In the genomic region with DNA sequence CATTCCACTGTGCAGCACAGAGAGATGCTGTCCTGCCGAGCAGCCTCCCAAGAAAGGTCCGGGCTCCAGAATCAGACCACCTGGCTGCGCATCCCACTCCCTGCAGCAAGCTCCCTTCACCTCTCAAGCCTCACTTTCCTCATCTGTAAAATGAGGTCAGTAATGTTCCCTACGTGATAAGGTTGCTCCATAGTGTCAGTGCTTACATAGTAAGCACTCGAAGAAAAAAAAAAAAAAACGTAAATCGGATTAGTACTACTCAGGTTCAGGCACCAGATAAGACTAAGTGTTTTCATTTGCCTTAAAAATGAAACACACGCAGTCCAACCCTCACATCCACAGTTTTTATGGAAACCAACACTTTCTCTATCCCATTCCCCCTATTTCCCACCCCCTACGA, we compare ENCODE assay signal across 32 cellular contexts.
"Had no signal": no experiment of that assay in that cellular context is flagged by ENCODE, and none has a peak within 500 bp of the region (broad histone marks: within the 10 kb centered on the region; RNA-seq: fewer than 3 reads in every experiment).

No MANE protein-coding gene starts in this region.

- H3K4me3 ChIP-seq: ascending aorta, cardiac muscle cell, Peyer's patch had no signal

- H3K27ac Mint-ChIP-seq: activated B cell treated with CpG ODN at 0.5 μM for 24 hours; activated CD4-positive, alpha-beta memory T cell treated with anti-CD3 and anti-CD28 coated beads, Interleukin-2, amount 10 ng/mL, durations not matched to agents 7 days and 5 days; activated CD8-positive, alpha-beta memory T cell treated with anti-CD3 and anti-CD28 coated beads, Interleukin-2, amount 10 ng/mL, durations not matched to agents 7 days and 5 days; activated naive CD4-positive, alpha-beta T cell treated with anti-CD3 and anti-CD28 coated beads, Interleukin-2, amount 50 U/mL, for 24 hours; activated naive CD8-positive, alpha-beta T cell treated with anti-CD3 and anti-CD28 coated beads, Interleukin-2, amount 10 ng/mL, durations not matched to agents 7 days and 5 days; activated T-cell treated with anti-CD3 and anti-CD28 coated beads, Interleukin-2, amount 50 U/mL, for 24 hours; activated T-helper 2 cell treated with anti-CD3 and anti-CD28 coated beads, Interferon-gamma antibody, Interleukin-2, Interleukin-4, amounts not matched to agents 10 μg/mL and 5 μg/mL and 100 μg/mL, durations not matched to agents 14 hours and 24 hours and 36 hours; T-cell; T-helper 17 cell had no signal

- H3K9me3 Mint-ChIP-seq: activated CD4-positive, alpha-beta memory T cell treated with anti-CD3 and anti-CD28 coated beads, Interleukin-2, amount 10 ng/mL, durations not matched to agents 7 days and 5 days; activated naive CD4-positive, alpha-beta T cell treated with anti-CD3 and anti-CD28 coated beads, Interleukin-2, amount 50 U/mL, for 24 hours; activated naive CD8-positive, alpha-beta T cell treated with anti-CD3 and anti-CD28 coated beads, Interleukin-2, amount 10 ng/mL, durations not matched to agents 7 days and 5 days; activated T-cell treated with anti-CD3 and anti-CD28 coated beads, Interleukin-2, amount 50 U/mL, for 24 hours; activated T-helper 2 cell treated with anti-CD3 and anti-CD28 coated beads, Interferon-gamma antibody, Interleukin-2, Interleukin-4, amounts not matched to agents 10 μg/mL and 5 μg/mL and 100 μg/mL, durations not matched to agents 14 hours and 24 hours and 36 hours; central memory CD8-positive, alpha-beta T cell had no signal

- H3K36me3 Mint-ChIP-seq: activated CD8-positive, alpha-beta memory T cell treated with anti-CD3 and anti-CD28 coated beads, Interleukin-2, amount 10 ng/mL, durations not matched to agents 7 days and 5 days; activated naive CD4-positive, alpha-beta T cell treated with anti-CD3 and anti-CD28 coated beads, Interleukin-2, amount 50 U/mL, for 24 hours; activated naive CD8-positive, alpha-beta T cell treated with anti-CD3 and anti-CD28 coated beads, Interleukin-2, amount 10 ng/mL, durations not matched to agents 7 days and 5 days; T-cell had no signal

- H3K4me3 Mint-ChIP-seq: activated B cell treated with CpG ODN at 0.5 μM for 24 hours; activated CD4-positive, alpha-beta memory T cell treated with anti-CD3 and anti-CD28 coated beads, Interleukin-2, amount 10 ng/mL, durations not matched to agents 7 days and 5 days; activated CD8-positive, alpha-beta memory T cell treated with anti-CD3 and anti-CD28 coated beads, Interleukin-2, amount 10 ng/mL, durations not matched to agents 7 days and 5 days; activated naive CD4-positive, alpha-beta T cell treated with anti-CD3 and anti-CD28 coated beads, Interleukin-2, amount 50 U/mL, for 24 hours; activated naive CD8-positive, alpha-beta T cell treated with anti-CD3 and anti-CD28 coated beads, Interleukin-2, amount 10 ng/mL, durations not matched to agents 7 days and 5 days; activated T-cell treated with anti-CD3 and anti-CD28 coated beads, Interleukin-2, amount 50 U/mL, for 24 hours; central memory CD8-positive, alpha-beta T cell; T-cell; T-helper 17 cell had no signal

- DNase-seq: activated B cell treated with CpG ODN at 0.5 μM for 24 hours; activated CD4-positive, alpha-beta memory T cell treated with anti-CD3 and anti-CD28 coated beads, Interleukin-2, amount 10 ng/mL, durations not matched to agents 7 days and 5 days; activated CD4-positive, alpha-beta T cell treated with anti-CD3 and anti-CD28 coated beads for 4 hours; activated CD4-positive, alpha-beta T cell treated with anti-CD3 and anti-CD28 coated beads, Interleukin-2, amount 50 U/mL, for 1 hour; activated CD4-positive, CD25-positive, alpha-beta regulatory T cell treated with anti-CD3 and anti-CD28 coated beads, Interleukin-2, amount 50 U/mL, for 72 hours; activated CD8-positive, alpha-beta memory T cell treated with anti-CD3 and anti-CD28 coated beads for 24 hours; activated CD8-positive, alpha-beta memory T cell treated with anti-CD3 and anti-CD28 coated beads, Interleukin-2, amount 10 ng/mL, durations not matched to agents 7 days and 5 days; activated gamma-delta T cell; activated naive CD4-positive, alpha-beta T cell treated with Interleukin-2 at 50 U/mL for 16 hours; activated naive CD8-positive, alpha-beta T cell treated with anti-CD3 and anti-CD28 coated beads, Interleukin-2, amount 10 ng/mL, durations not matched to agents 7 days and 5 days; activated T-cell treated with anti-CD3 and anti-CD28 coated beads, Interleukin-2, amount 50 U/mL, for 24 hours; amygdala; NCI-H1048; NCI-H146; NCI-H187; NCI-H2029 treated with DMSO at 0.1 percent for 48 hours; NCI-H2107; NCI-H2171; NCI-H510A; NCI-H526; NCI-H748 treated with DMSO at 0.1 percent for 48 hours; PC-3; Peyer's patch; RPMI8226; SHP77 treated with DMSO at 0.1 percent for 48 hours; T-cell; T-helper 17 cell had no signal

- H3K27me3 Mint-ChIP-seq: activated naive CD4-positive, alpha-beta T cell treated with anti-CD3 and anti-CD28 coated beads, Interleukin-2, amount 50 U/mL, for 24 hours had no signal

- H3K4me1 Mint-ChIP-seq: activated CD4-positive, alpha-beta memory T cell treated with anti-CD3 and anti-CD28 coated beads, Interleukin-2, amount 10 ng/mL, durations not matched to agents 7 days and 5 days; activated CD8-positive, alpha-beta memory T cell treated with anti-CD3 and anti-CD28 coated beads, Interleukin-2, amount 10 ng/mL, durations not matched to agents 7 days and 5 days; central memory CD8-positive, alpha-beta T cell had no signal
